In the genomic region with DNA sequence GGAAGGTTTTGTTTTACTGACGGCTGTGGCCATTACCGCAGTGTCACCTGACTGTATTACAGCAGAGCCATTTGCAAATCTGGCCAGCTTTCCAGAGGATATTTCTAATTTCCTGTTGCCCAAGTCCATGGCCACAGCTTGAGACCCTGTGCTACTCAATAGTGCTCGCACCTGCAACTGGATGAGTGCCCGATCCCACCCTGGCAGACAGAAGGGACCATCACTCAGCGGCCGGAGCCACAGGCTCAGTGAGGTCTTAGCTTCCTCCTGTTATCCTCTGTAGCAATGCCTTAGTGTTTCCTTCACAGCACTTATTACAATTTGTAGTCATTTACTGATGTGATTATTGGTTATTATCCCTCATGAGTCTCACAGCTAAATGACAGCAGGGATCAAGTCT, we compare ENCODE assay signal across 30 cellular contexts.
"Had no signal": no experiment of that assay in that cellular context is flagged by ENCODE, and none has a peak within 500 bp of the region (broad histone marks: within the 10 kb centered on the region; RNA-seq: fewer than 3 reads in every experiment).

No MANE protein-coding gene starts in this region.

- ATAC-seq: Panc1, Right ventricle myocardium inferior, SK-N-SH treated with all-trans-retinoic acid at 6 μM for 48 hours had no signal

- H3K27ac ChIP-seq: KMS-11, PC-9, RWPE1, SJCRH30, SK-N-MC had no signal

- H3K27me3 ChIP-seq: SJCRH30 had no signal

- H3K4me1 ChIP-seq: SJCRH30 had no signal

- H3K36me3 ChIP-seq: SJCRH30 had no signal

- H3K9me3 ChIP-seq: SJCRH30 had no signal

- DNase-seq: Karpas-422, KBM-7, MM.1S, MV-4-11, NCI-H1092, NCI-H1105, NCI-H1417 treated with DMSO at 0.1 percent for 48 hours, NCI-H1436 treated with DMSO at 0.1 percent for 48 hours, NCI-H1694 treated with DMSO at 0.1 percent for 48 hours, NCI-H187 treated with DMSO at 0.1 percent for 48 hours, NCI-H2029, NCI-H2081, NCI-H2171 treated with DMSO at 0.1 percent for 48 hours, NCI-H2227 treated with DMSO at 0.1 percent for 48 hours, NCI-H345, NCI-H446, NCI-H510A treated with DMSO at 0.1 percent for 48 hours, NCI-H524 treated with DMSO at 0.1 percent for 48 hours, NCI-H526 treated with DMSO at 0.1 percent for 48 hours, NCI-H774, PC-9, SHP77, SIG-M5, SJCRH30 had no signal

- H3K4me3 ChIP-seq: PC-9, SJCRH30, SK-N-MC had no signal
